ENCODE assay signal across 8 cellular contexts in genomic region chr1:16889179-16889816, GRCh38. TPM values are rescaled to one million over a fixed set of nuclear protein-coding genes. Genes with fewer than 3 reads are reported as not detected.
DNase-seq lines count a peak whose midpoint lies in the region; TF ChIP-seq lines count a peak whose summit lies in the region.
"Not testable (repeated sequence)": the region's sequence is repeated elsewhere in the genome, so short reads cannot be mapped to it uniquely, and the experiment has no call there.

No MANE protein-coding gene starts in this region.

- TF ChIP-seq POLR2A in ovary (IDR thresholded peaks at IDR 0.05), result not testable (repeated sequence)

- peaks cover 17% of the 10 kb centered on the region for H3K4me1 Mint-ChIP-seq in endothelial cell (ENCODE audit: unreplicated experiment)

- 2 to 7% (median 6%) methylated on average over 45 of the region's 45 CpGs for WGBS in ovary, 3 donors

- H3K4me3 ChIP-seq in ovary, result peak overlapping the region; percentile 57

- not testable (repeated sequence) for H3K4me1 ChIP-seq in ovary (ENCODE audit: insufficient read depth)

- H3K27me3 ChIP-seq in ovary, result not testable (repeated sequence)

- intact Hi-C loops in ovary (cut with DNase I), result not testable (repeated sequence)

- not testable (repeated sequence) for TF ChIP-seq CTCF in C4-2B (conservative IDR thresholded peaks at IDR 0.05); endothelial cell (IDR thresholded peaks at IDR 0.05; ENCODE audit: unreplicated experiment)
- TF ChIP-seq CTCF in ovary (IDR thresholded peaks at IDR 0.05), result peak in 1 of 3 donors; percentile 3

- not testable (repeated sequence) for H3K9me3 Mint-ChIP-seq in endothelial cell (ENCODE audit: unreplicated experiment)

- H3K27me3 Mint-ChIP-seq in endothelial cell (ENCODE audit: unreplicated experiment), result not testable (repeated sequence)

- H3K27ac ChIP-seq in C4-2B, result peak overlapping the region; percentile 82
- H3K27ac ChIP-seq in ovary, result peak overlapping the region; percentile 84 to 93

- peak overlapping the region; percentile 93 for H3K27ac Mint-ChIP-seq in endothelial cell (ENCODE audit: unreplicated experiment)

- not testable (repeated sequence) for H3K36me3 ChIP-seq in ovary

- DNase-seq in HuH-7.5 (ENCODE audit: low spot score) (peak; percentile 55), T-helper 9 cell (peak; percentile 44), endothelial cell (ENCODE audit: low spot score) (peak; percentile 88), inferior parietal cortex (ENCODE audit: extremely low spot score) (peak; percentile 76), ovary (peak; percentile 77 to 90 (median 84))
- DNase-seq in activated naive CD4-positive, alpha-beta T cell treated with Interleukin-2 at 50 U/mL for 16 hours, result peak; percentile 66
- peak; percentile 56 to 59 for DNase-seq in stimulated activated CD8-positive, alpha-beta memory T cell treated with anti-CD3 and anti-CD28 coated beads, Interleukin-7, amount 100 ng/mL, for 48 hours (ENCODE audit: extremely low read depth in 1 of 2, low read depth in 1 of 2)

- H3K36me3 Mint-ChIP-seq in endothelial cell (ENCODE audit: low read depth, unreplicated experiment), result not testable (repeated sequence)

- TF ChIP-seq EP300 in ovary (IDR thresholded peaks at IDR 0.05), result not testable (repeated sequence)

- not testable (repeated sequence) for H3K9me3 ChIP-seq in ovary

- peak overlapping the region; percentile 92 for H3K4me3 Mint-ChIP-seq in endothelial cell (ENCODE audit: unreplicated experiment)

RNA-seq across cellular contexts. Expression of gene RNU1-2, which starts 6.5 kb away (rescaled TPM):
- total RNA-seq in endothelial cell (ENCODE audit: unreplicated experiment) (3,428 TPM), ovary (1,000 to 10,000 TPM in 5 of 7 donors, under 1 TPM in 2; under 0.01 to 7,521 (median 3,807) TPM)
- polyA plus RNA-seq in ovary, result not detected

RNA-seq across cellular contexts. Expression of gene CROCC, which starts 32.4 kb away (rescaled TPM):
- total RNA-seq in endothelial cell (ENCODE audit: unreplicated experiment), result 38.9 TPM
- total RNA-seq in ovary, result 10 to 100 TPM; 24.4 to 49.1 (median 33.6) TPM
- 10 to 100 TPM in 1 of 2 donors, 1 to 10 TPM in 1; 1.7 to 33.7 TPM for polyA plus RNA-seq in ovary

Comparison
In these comparisons a context has a peak if more than half of its experiments do, and no peak if none do; other contexts are left out.
1. Peak in every context shown above with its lines: DNase-seq, H3K4me3 ChIP-seq and H3K27ac ChIP-seq.